Comparison of ENCODE assay signal across 8 cellular contexts in the genomic region with DNA sequence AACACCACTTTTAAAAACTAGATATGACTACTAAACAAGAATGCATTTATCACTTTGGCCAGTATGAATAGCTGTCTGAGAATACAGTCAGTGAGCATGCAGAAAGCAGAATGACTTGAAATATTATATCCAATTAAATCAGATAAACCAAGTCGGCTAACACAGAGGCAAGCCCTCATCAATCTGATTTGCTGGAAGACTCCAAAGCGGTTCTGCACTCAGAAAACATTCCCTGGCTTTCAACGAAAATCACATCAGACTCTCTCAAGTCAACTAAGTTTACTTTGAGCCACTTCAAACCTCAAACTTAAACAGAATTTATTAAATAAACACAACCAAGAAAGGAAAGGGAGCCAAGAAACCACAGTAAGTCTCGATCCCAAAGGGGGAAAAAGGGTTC. TPM values are rescaled to one million over a fixed set of nuclear protein-coding genes. Genes with fewer than 3 reads are reported as not detected.
DNase-seq lines count a peak whose midpoint lies in the region; ATAC-seq and TF ChIP-seq lines count a peak whose summit lies in the region.

No MANE protein-coding gene starts in this region.

- H3K27ac Mint-ChIP-seq in CD14-positive monocyte (no peak overlapping the region), IgD-negative memory B cell (peak overlapping the region in 1 of 3 donors; percentile 80), naive B cell (no peak overlapping the region)

- peaks cover 58 to 78% (median 62%) of the 10 kb centered on the region in 3 donors for H3K27me3 Mint-ChIP-seq in CD14-positive monocyte (ENCODE audit: low read depth in 3 of 3)
- H3K27me3 Mint-ChIP-seq in IgD-negative memory B cell = peaks cover 62% of the 10 kb centered on the region
- peaks cover 59 to 77% (median 73%) of the 10 kb centered on the region in 3 donors for H3K27me3 Mint-ChIP-seq in naive B cell

- TF ChIP-seq CTCF in CD14-positive monocyte (IDR thresholded peaks at IDR 0.05) = no peak
- TF ChIP-seq CTCF in coronary artery (IDR thresholded peaks at IDR 0.05) = no peak

- H3K9me3 Mint-ChIP-seq in CD14-positive monocyte = peaks cover 0 to 22% (median 6%) of the 10 kb centered on the region in 7 donors
- H3K9me3 Mint-ChIP-seq in IgD-negative memory B cell = peaks cover 0 to 4% (median 0%) of the 10 kb centered on the region in 3 donors
- peaks cover 0 to 28% (median 6%) of the 10 kb centered on the region in 7 donors for H3K9me3 Mint-ChIP-seq in naive B cell

- DNase-seq in CD14-positive monocyte (ENCODE audit: low spot score) (no peak), coronary artery (ENCODE audit: low spot score) (no peak), naive B cell (no peak), NCI-H226 (no peak), GM19240 (ENCODE audit: insufficient read length, low spot score) (no peak)

- no peak for ATAC-seq in naive B cell (ENCODE audit: low read depth in 2 of 2)
- no peak for ATAC-seq in GM21390 (IDR thresholded peaks at IDR 0.05; ENCODE audit: unreplicated experiment)
- no peak for ATAC-seq in HG03460 (IDR thresholded peaks at IDR 0.05; ENCODE audit: unreplicated experiment)

- peak overlapping the region; percentile 91 to 97 for H3K4me3 Mint-ChIP-seq in CD14-positive monocyte
- H3K4me3 Mint-ChIP-seq in IgD-negative memory B cell = peak overlapping the region; percentile 57 to 85 (median 78)
- peak overlapping the region; percentile 29 to 92 (median 80) for H3K4me3 Mint-ChIP-seq in naive B cell

- no peak overlapping the region for H3K27ac ChIP-seq in coronary artery

- intact Hi-C loops in CD14-positive monocyte (cut with micrococcal nuclease) = loop anchor here in 1 of 2 donors (5.0 to 10.0 kb wide), 3 partner anchors 140 to 258 kb away; no protein-coding TSS in a partner anchor

- peak overlapping the region; percentile 92 for H3K4me3 ChIP-seq in coronary artery

- H3K36me3 Mint-ChIP-seq in CD14-positive monocyte = peaks cover 0 to 8% of the 10 kb centered on the region in 2 donors
- no peaks in the 10 kb centered on the region for H3K36me3 Mint-ChIP-seq in IgD-negative memory B cell
- no peaks in the 10 kb centered on the region for H3K36me3 Mint-ChIP-seq in naive B cell

- peaks cover 38% of the 10 kb centered on the region for H3K4me1 Mint-ChIP-seq in CD14-positive monocyte
- peaks cover 7 to 19% (median 9%) of the 10 kb centered on the region in 3 donors for H3K4me1 Mint-ChIP-seq in IgD-negative memory B cell
- peaks cover 13 to 30% (median 14%) of the 10 kb centered on the region in 3 donors for H3K4me1 Mint-ChIP-seq in naive B cell

RNA-seq across cellular contexts. Expression of gene MYO10, which starts 1.4 kb away (rescaled TPM):
- polyA plus RNA-seq in CD14-positive monocyte (1 to 10 TPM in 1 of 2 donors, under 1 TPM in 1; 0.23 to 1.1 TPM), IgD-negative memory B cell (not detected), naive B cell (ENCODE audit: low read depth in 6 of 6) (under 1 TPM in 2 of 6 donors, not detected in 4; 0.03 to 0.87 TPM)
